In the genomic region with DNA sequence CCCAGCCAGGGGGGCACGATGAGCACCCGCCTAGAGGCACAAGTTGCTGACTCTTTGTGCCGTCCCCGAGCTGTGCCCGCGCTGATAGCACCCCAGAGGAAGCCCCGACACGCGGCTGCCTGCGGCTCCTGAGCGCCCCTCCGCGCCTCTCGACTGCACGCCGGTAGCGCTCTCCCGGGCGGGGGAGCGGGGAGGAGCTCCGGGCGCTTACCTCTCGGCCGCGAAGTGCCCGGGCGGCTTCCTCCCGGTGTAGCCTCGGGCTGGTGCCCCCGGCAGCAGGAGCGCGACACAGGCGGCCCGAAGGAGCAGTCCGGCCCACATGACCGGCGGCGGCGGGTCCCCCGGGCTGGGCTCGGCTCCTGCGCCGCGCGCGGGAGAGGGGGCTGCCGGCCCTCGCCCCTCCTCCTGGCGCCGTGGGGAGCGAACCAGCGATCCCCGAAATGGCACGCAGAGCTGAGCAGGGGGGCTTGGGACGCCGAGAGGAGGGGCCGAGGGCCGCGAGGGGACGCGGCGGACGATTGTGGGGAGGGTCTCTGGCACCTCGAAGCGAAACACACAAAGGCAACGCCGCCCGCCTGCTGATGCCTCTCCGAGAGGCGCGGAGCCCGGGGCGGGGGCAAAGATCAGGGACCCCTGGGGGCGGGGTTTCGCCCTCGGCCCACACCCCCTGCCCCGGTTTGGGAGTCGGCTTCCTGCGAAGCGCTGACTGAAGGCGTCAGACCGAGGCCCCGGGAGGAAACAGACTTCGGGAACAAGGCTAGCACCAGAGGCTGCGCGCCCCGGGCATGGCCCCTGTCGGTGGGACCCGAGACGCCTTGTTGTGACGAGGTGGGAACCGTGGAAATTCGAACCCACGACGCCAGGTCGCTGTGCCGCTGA, we compare ENCODE assay signal across 8 cellular contexts. TPM values are rescaled to one million over a fixed set of nuclear protein-coding genes. Genes with fewer than 3 reads are reported as not detected.
DNase-seq lines count a peak whose midpoint lies in the region; ATAC-seq lines count a peak whose summit lies in the region.

Gene VWCE, minus strand, starts transcription at position 600 of the 879 bp plus-strand sequence. Its CDS starts 279 bp downstream, at position 321.

- peaks cover 25% of the 10 kb centered on the region for H3K27me3 ChIP-seq in ectodermal cell (ENCODE audit: control insufficient read depth, insufficient read depth, low read length, poor library complexity, severe bottlenecking)

- H3K27ac ChIP-seq in ectodermal cell (ENCODE audit: insufficient read depth, low read depth, low read length, poor library complexity, severe bottlenecking) (peak within 1 kb of the TSS; percentile 60), mesodermal cell (ENCODE audit: low read depth, low read length, severe bottlenecking) (peak within 1 kb of the TSS; percentile 64)

- ATAC-seq in HG02981 (IDR thresholded peaks at IDR 0.05; ENCODE audit: unreplicated experiment) = peak; percentile 64

- DNase-seq in SHP77 (lab: John Stamatoyannopoulos, UW) (peak; percentile 23 to 61), SHP77 treated with DMSO at 0.1 percent for 48 hours (lab: John Stamatoyannopoulos, UW) (no peak), NCI-H2171 treated with DMSO at 0.1 percent for 48 hours (lab: John Stamatoyannopoulos, UW) (peak; percentile 77)
- peak; percentile 49 to 65 for DNase-seq in activated CD4-positive, alpha-beta T cell treated with anti-CD3 and anti-CD28 coated beads, Interleukin-2, amount 50 U/mL, for 4 hours
- peak; percentile 25 to 37 for DNase-seq in stimulated activated CD8-positive, alpha-beta memory T cell treated with anti-CD3 and anti-CD28 coated beads, Interleukin-7, amount 100 ng/mL, for 1 hour (ENCODE audit: low read depth in 2 of 2)

- peaks cover 8% of the 10 kb centered on the region for H3K4me1 ChIP-seq in ectodermal cell (ENCODE audit: control insufficient read depth, insufficient read depth, low read length)
- H3K4me1 ChIP-seq in mesodermal cell (ENCODE audit: control insufficient read depth, insufficient read depth, low read length, poor library complexity, severe bottlenecking) = peaks cover 18% of the 10 kb centered on the region

- peak within 1 kb of the TSS; percentile 61 for H3K4me3 ChIP-seq in ectodermal cell (ENCODE audit: insufficient read depth, low read depth, low read length)
- peak within 1 kb of the TSS; percentile 66 for H3K4me3 ChIP-seq in mesodermal cell (ENCODE audit: extremely low read depth, insufficient read depth, low read length, poor library complexity, severe bottlenecking)

- WGBS in ectodermal cell, 2 experiments = 1% methylated on average over 97 of the region's 97 CpGs
- 2 to 3% methylated on average over 75 to 91 of the region's 97 CpGs for WGBS in mesodermal cell (ENCODE audit: insufficient coverage in 2 of 2), 2 experiments

- H3K36me3 ChIP-seq in ectodermal cell (ENCODE audit: control insufficient read depth, insufficient read depth, low read length) = peaks cover 7% of the 10 kb centered on the region
- H3K36me3 ChIP-seq in mesodermal cell (ENCODE audit: control insufficient read depth, insufficient read depth, low read length) = peaks cover 34% of the 10 kb centered on the region

- no peaks in the 10 kb centered on the region for H3K9me3 ChIP-seq in ectodermal cell (ENCODE audit: control insufficient read depth, low read length)
- H3K9me3 ChIP-seq in mesodermal cell (ENCODE audit: control insufficient read depth, low read length) = no peaks in the 10 kb centered on the region

RNA-seq across cellular contexts. Expression of gene VWCE, which starts in this region (rescaled TPM):
- 11.3 TPM for polyA plus RNA-seq in ectodermal cell (2013, experiment 1 of 4)
- 13.3 TPM for polyA plus RNA-seq in ectodermal cell (2013, experiment 2 of 4)
- 7.5 TPM for polyA plus RNA-seq in ectodermal cell (2013, experiment 3 of 4)
- polyA plus RNA-seq in ectodermal cell (2013, experiment 4 of 4) = 8.4 TPM
- polyA plus RNA-seq in mesodermal cell (2013, experiment 1 of 2) = 15.1 TPM
- polyA plus RNA-seq in mesodermal cell (2013, experiment 2 of 2) = 10.5 TPM
